In genomic region chr9:4228606-4229005, GRCh38 we compare ENCODE assay signal across 9 cellular contexts.
A peak's percentile ranks its signal among the peaks of the same experiment; 100 is the strongest.
DNase-seq lines count a peak whose midpoint lies in the region; ATAC-seq and TF ChIP-seq lines count a peak whose summit lies in the region.
"Had no signal": no experiment of that assay in that cellular context is flagged by ENCODE, and none has a peak within 500 bp of the region (broad histone marks: within the 10 kb centered on the region; RNA-seq: fewer than 3 reads in every experiment).

No MANE protein-coding gene starts in this region.

- intact Hi-C loops in gastrocnemius medialis (cut with DNase I; ENCODE audit: low total_unique reads): no loop called here

- H3K9me3 Mint-ChIP-seq in WTC11: peaks cover 4% of the 10 kb centered on the region; the same call in 1 of the 2 replicates
- H3K9me3 Mint-ChIP-seq: dendritic cell treated with granulocyte-macrophage colony-stimulating factor and Interleukin-4, amounts not matched to agents 40 ng/mL and 50 ng/mL, for 4 days had no signal

- no peaks in the 10 kb centered on the region for H3K9me3 ChIP-seq in gastrocnemius medialis

- H3K4me3 ChIP-seq in AG09309 (ENCODE audit: control insufficient read depth, low read depth, low read length): no peak overlapping the region
- no peak overlapping the region for H3K4me3 ChIP-seq in gastrocnemius medialis

- no peaks in the 10 kb centered on the region for H3K36me3 ChIP-seq in gastrocnemius medialis

- TF ChIP-seq CTCF in AG09309 (IDR thresholded peaks at IDR 0.05; ENCODE audit: control insufficient read depth, insufficient read depth, low read depth, low read length, missing control alignments): peak; percentile 68
- no peak for TF ChIP-seq CTCF in WTC11 (IDR thresholded peaks at IDR 0.05)
- TF ChIP-seq CTCF in gastrocnemius medialis (IDR thresholded peaks at IDR 0.05 in 4 of 5, conservative IDR thresholded peaks at IDR 0.05 in 1 of 5): peak in 1 of 5 experiments; percentile 33

- ATAC-seq in GM19395 (IDR thresholded peaks at IDR 0.05; ENCODE audit: unreplicated experiment): peak; percentile 62
- peak; percentile 74 for ATAC-seq in WTC11
- ATAC-seq in gastrocnemius medialis: no peak
- no peak for ATAC-seq in GM21390 (IDR thresholded peaks at IDR 0.05; ENCODE audit: unreplicated experiment)

- H3K27ac ChIP-seq in gastrocnemius medialis: no peak overlapping the region

- H3K27me3 ChIP-seq in gastrocnemius medialis: no peaks in the 10 kb centered on the region

- DNase-seq in AG09309 (ENCODE audit: low read depth) (no peak), WTC11 (ENCODE audit: low spot score) (no peak), kidney tubule cell (ENCODE audit: low spot score) (peak; percentile 53), SW 1271 (lab: John Stamatoyannopoulos, UW) (no peak), gastrocnemius medialis (no peak), SHP77 (lab: John Stamatoyannopoulos, UW) (no peak)

- no peak overlapping the region for H3K27ac Mint-ChIP-seq in WTC11
- H3K27ac Mint-ChIP-seq: dendritic cell treated with granulocyte-macrophage colony-stimulating factor and Interleukin-4, amounts not matched to agents 40 ng/mL and 50 ng/mL, for 4 days had no signal

- CTCF ChIA-PET in WTC11 (lab: Charles Lee): interaction anchor here (0.6 to 2.0 kb wide), 8 partner anchors 10 to 496 kb away, joined by 3 to 6 read pairs (median 4); no protein-coding TSS in a partner anchor

- in situ Hi-C loops in gastrocnemius medialis (cut with MboI; ENCODE audit: low sequenced_read_pairs in 4 of 4): no loop called here

- no peak overlapping the region for H3K4me3 Mint-ChIP-seq in WTC11
- H3K4me3 Mint-ChIP-seq: dendritic cell treated with granulocyte-macrophage colony-stimulating factor and Interleukin-4, amounts not matched to agents 40 ng/mL and 50 ng/mL, for 4 days had no signal

- no peaks in the 10 kb centered on the region for H3K36me3 Mint-ChIP-seq in WTC11

- POLR2A ChIA-PET in WTC11 (lab: Charles Lee): no interaction called here

- H3K27me3 Mint-ChIP-seq in WTC11 (ENCODE audit: low read depth): no peaks in the 10 kb centered on the region
- H3K27me3 Mint-ChIP-seq: dendritic cell treated with granulocyte-macrophage colony-stimulating factor and Interleukin-4, amounts not matched to agents 40 ng/mL and 50 ng/mL, for 4 days had no signal

- no peak for TF ChIP-seq POLR2A in gastrocnemius medialis (IDR thresholded peaks at IDR 0.05)

- H3K4me1 Mint-ChIP-seq in WTC11: peaks cover 8% of the 10 kb centered on the region

- H3K4me1 ChIP-seq in gastrocnemius medialis: no peaks in the 10 kb centered on the region

TF ChIP-seq in WTC11, 78 proteins besides CTCF, POLR2A, EP300 and RAD21:
- TF ChIP-seq USF1 (CRISPR knock-in tag; IDR thresholded peaks at IDR 0.05): no peak
- TF ChIP-seq, protein P1, sequence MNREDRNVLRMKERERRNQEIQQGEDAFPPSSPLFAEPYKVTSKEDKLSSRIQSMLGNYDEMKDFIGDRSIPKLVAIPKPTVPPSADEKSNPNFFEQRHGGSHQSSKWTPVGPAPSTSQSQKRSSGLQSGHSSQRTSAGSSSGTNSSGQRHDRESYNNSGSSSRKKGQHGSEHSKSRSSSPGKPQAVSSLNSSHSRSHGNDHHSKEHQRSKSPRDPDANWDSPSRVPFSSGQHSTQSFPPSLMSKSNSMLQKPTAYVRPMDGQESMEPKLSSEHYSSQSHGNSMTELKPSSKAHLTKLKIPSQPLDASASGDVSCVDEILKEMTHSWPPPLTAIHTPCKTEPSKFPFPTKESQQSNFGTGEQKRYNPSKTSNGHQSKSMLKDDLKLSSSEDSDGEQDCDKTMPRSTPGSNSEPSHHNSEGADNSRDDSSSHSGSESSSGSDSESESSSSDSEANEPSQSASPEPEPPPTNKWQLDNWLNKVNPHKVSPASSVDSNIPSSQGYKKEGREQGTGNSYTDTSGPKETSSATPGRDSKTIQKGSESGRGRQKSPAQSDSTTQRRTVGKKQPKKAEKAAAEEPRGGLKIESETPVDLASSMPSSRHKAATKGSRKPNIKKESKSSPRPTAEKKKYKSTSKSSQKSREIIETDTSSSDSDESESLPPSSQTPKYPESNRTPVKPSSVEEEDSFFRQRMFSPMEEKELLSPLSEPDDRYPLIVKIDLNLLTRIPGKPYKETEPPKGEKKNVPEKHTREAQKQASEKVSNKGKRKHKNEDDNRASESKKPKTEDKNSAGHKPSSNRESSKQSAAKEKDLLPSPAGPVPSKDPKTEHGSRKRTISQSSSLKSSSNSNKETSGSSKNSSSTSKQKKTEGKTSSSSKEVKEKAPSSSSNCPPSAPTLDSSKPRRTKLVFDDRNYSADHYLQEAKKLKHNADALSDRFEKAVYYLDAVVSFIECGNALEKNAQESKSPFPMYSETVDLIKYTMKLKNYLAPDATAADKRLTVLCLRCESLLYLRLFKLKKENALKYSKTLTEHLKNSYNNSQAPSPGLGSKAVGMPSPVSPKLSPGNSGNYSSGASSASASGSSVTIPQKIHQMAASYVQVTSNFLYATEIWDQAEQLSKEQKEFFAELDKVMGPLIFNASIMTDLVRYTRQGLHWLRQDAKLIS (CRISPR knock-in tag; IDR thresholded peaks at IDR 0.05; ENCODE audit: borderline replicate concordance): no peak
- TF ChIP-seq E2F4 (CRISPR knock-in tag; IDR thresholded peaks at IDR 0.05; ENCODE audit: borderline replicate concordance, low read depth): no peak
- TF ChIP-seq SP1 (CRISPR knock-in tag; conservative IDR thresholded peaks at IDR 0.05): no peak

Comparison
In these comparisons a context has a peak if more than half of its experiments do, and no peak if none do; other contexts are left out.
1. ATAC-seq: peak in GM19395 (single experiment) and WTC11 (single experiment); none in gastrocnemius medialis (0 of 2) and GM21390 (single experiment).